Comparison of ENCODE assay signal across 1 cellular context in the genomic region with DNA sequence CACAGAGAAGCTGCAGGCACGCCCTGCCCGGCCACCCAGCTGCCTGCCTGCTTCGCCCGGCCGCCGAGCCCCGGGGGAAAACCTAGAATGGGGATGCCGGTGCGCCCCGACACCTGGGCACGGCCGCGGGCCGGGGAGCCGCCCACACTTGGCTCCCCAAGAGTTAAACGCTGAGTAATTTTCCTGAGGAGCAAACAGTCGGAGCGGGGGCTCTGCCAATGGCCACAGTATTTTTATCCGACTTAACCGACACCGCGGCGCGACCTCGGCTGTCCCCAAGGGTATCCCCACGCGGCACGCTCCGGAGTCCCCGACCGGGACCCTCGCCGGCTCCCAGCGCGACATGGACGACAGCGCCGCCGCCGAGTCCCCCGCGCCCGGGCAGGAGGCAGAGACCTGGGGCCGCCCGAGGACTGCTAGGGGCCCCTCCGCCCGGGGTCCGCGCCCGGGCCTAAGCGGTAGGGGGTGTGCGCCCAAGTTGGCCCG.
TF ChIP-seq lines count a peak whose summit lies in the region.

No MANE protein-coding gene starts in this region.

TF ChIP-seq in SK-N-SH, 30 proteins besides CTCF, POLR2A, EP300 and RAD21 (continued from another document):
- TF ChIP-seq, protein P1, sequence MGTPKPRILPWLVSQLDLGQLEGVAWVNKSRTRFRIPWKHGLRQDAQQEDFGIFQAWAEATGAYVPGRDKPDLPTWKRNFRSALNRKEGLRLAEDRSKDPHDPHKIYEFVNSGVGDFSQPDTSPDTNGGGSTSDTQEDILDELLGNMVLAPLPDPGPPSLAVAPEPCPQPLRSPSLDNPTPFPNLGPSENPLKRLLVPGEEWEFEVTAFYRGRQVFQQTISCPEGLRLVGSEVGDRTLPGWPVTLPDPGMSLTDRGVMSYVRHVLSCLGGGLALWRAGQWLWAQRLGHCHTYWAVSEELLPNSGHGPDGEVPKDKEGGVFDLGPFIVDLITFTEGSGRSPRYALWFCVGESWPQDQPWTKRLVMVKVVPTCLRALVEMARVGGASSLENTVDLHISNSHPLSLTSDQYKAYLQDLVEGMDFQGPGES (IDR thresholded peaks at IDR 0.05; ENCODE audit: low read depth, low read length): no peak
